1 cellular context compared by ENCODE assay signal in the genomic region with DNA sequence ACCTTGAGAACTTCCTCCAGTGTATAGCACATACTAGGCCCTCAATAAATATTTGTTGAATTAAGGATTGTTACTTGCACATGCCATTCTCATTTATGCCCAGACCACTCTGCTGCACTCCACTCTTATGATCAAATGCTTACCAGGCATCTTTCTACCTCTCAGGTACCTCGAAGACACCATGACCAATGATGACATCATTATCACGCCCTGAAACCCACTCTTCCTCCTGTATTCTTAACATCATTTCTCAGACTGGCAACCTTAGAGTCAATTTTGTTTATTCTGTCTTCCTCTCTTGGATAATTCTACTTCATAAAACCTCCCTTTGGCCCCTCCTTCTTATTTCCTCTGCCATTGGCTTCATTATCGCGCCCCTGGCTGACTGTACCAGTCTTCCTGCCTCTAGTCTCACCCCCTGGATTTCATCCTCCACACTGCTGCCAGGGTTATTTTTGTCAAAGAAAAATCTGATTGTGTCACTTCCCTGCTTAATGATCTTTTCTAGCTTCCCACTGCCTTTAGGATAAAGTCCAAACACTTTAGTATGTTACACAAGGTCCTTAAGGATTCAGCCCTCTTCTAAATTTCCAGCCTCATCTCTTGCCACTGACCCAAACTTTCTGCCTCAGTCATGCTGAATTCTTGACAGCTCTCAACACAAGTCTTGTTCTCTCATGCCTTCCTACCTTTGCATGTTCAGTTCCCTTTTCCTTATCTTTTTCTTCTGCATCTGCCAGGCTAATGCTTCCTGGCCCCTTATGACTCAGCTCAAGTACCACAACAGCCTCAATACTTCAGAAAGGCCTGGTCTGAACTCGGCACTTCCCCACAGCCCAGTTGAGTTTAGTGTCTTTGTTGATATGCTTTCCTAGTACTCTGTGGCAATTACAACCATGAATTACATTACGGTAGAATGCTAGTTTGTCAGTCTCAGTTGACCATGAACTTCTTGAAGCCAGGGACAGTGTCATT.
TF ChIP-seq lines count a peak whose summit lies in the region.

No MANE protein-coding gene starts in this region.

TF ChIP-seq in K562, 482 proteins besides CTCF, POLR2A, EP300 and RAD21 (continued from another document and continues in another):
- TF ChIP-seq, protein P1, sequence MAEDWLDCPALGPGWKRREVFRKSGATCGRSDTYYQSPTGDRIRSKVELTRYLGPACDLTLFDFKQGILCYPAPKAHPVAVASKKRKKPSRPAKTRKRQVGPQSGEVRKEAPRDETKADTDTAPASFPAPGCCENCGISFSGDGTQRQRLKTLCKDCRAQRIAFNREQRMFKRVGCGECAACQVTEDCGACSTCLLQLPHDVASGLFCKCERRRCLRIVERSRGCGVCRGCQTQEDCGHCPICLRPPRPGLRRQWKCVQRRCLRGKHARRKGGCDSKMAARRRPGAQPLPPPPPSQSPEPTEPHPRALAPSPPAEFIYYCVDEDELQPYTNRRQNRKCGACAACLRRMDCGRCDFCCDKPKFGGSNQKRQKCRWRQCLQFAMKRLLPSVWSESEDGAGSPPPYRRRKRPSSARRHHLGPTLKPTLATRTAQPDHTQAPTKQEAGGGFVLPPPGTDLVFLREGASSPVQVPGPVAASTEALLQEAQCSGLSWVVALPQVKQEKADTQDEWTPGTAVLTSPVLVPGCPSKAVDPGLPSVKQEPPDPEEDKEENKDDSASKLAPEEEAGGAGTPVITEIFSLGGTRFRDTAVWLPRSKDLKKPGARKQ (CRISPR knock-in tag; IDR thresholded peaks at IDR 0.05) = no peak
- TF ChIP-seq HOXB6 (CRISPR knock-in tag; IDR thresholded peaks at IDR 0.05; ENCODE audit: borderline replicate concordance) = no peak
- no peak for TF ChIP-seq SP2 (IDR thresholded peaks at IDR 0.05; ENCODE audit: extremely low read depth, low read depth, low read length, poor library complexity, severe bottlenecking)
- no peak for TF ChIP-seq ZNF347 (CRISPR knock-in tag; IDR thresholded peaks at IDR 0.05; ENCODE audit: low read depth)
- no peak for TF ChIP-seq MEF2D (tag; conservative IDR thresholded peaks at IDR 0.05; ENCODE audit: low read depth)
- no peak for TF ChIP-seq PHB2 (IDR thresholded peaks at IDR 0.05; ENCODE audit: low read depth)
- no peak; the same call in 1 of the 2 replicates for TF ChIP-seq CBFA2T2 (conservative IDR thresholded peaks at IDR 0.05)
- TF ChIP-seq, protein P2, sequence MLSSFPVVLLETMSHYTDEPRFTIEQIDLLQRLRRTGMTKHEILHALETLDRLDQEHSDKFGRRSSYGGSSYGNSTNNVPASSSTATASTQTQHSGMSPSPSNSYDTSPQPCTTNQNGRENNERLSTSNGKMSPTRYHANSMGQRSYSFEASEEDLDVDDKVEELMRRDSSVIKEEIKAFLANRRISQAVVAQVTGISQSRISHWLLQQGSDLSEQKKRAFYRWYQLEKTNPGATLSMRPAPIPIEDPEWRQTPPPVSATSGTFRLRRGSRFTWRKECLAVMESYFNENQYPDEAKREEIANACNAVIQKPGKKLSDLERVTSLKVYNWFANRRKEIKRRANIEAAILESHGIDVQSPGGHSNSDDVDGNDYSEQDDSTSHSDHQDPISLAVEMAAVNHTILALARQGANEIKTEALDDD (IDR thresholded peaks at IDR 0.05) = peak; percentile 91
- no peak for TF ChIP-seq TCF7 (IDR thresholded peaks at IDR 0.05; ENCODE audit: borderline replicate concordance)
- no peak for TF ChIP-seq FOXJ3 (CRISPR knock-in tag; IDR thresholded peaks at IDR 0.05)
- no peak for TF ChIP-seq EZH2 (IDR thresholded peaks at IDR 0.05; ENCODE audit: borderline replicate concordance, low read depth, low read length)
- no peak for TF ChIP-seq TCFL5 (CRISPR knock-in tag; conservative IDR thresholded peaks at IDR 0.05)
- TF ChIP-seq, protein P3, sequence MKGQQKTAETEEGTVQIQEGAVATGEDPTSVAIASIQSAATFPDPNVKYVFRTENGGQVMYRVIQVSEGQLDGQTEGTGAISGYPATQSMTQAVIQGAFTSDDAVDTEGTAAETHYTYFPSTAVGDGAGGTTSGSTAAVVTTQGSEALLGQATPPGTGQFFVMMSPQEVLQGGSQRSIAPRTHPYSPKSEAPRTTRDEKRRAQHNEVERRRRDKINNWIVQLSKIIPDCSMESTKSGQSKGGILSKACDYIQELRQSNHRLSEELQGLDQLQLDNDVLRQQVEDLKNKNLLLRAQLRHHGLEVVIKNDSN (CRISPR knock-in tag; IDR thresholded peaks at IDR 0.05) = no peak
- no peak for TF ChIP-seq ZNF57 (CRISPR knock-in tag; IDR thresholded peaks at IDR 0.05)
- 0 out of 2 replicates have a peak, but pooled peaks have one; percentile 40 for TF ChIP-seq JUN (IDR thresholded peaks at IDR 0.05; ENCODE audit: borderline replicate concordance, low read depth, low read length)
- no peak for TF ChIP-seq JUN (CRISPR knock-in tag; IDR thresholded peaks at IDR 0.05; ENCODE audit: borderline replicate concordance)
- no peak for TF ChIP-seq RFX5 (IDR thresholded peaks at IDR 0.05; ENCODE audit: low read depth, low read length)
- TF ChIP-seq MLLT1 (IDR thresholded peaks at IDR 0.05) = no peak
- no peak for TF ChIP-seq RNF219 (CRISPR knock-in tag; IDR thresholded peaks at IDR 0.05)
- TF ChIP-seq DDX20 (tag; IDR thresholded peaks at IDR 0.05; ENCODE audit: low read depth) = no peak
- TF ChIP-seq SMARCA5 (IDR thresholded peaks at IDR 0.05) = no peak
- TF ChIP-seq MTA3 (IDR thresholded peaks at IDR 0.05; ENCODE audit: borderline replicate concordance) = 0 out of 2 replicates have a peak, but pooled peaks have one; percentile 30
- TF ChIP-seq CEBPG (CRISPR knock-in tag; IDR thresholded peaks at IDR 0.05) = no peak
- TF ChIP-seq CEBPG (tag; conservative IDR thresholded peaks at IDR 0.05 in 1 of 2, IDR thresholded peaks at IDR 0.05 in 1 of 2) = no peak
- TF ChIP-seq ZBTB7A (IDR thresholded peaks at IDR 0.05; ENCODE audit: borderline replicate concordance, control insufficient read depth, low read depth, low read length) = no peak
- TF ChIP-seq CGGBP1 (CRISPR knock-in tag; IDR thresholded peaks at IDR 0.05) = no peak
- TF ChIP-seq RHOXF2B (CRISPR knock-in tag; conservative IDR thresholded peaks at IDR 0.05) = no peak
- no peak for TF ChIP-seq TSC22D4 (tag; IDR thresholded peaks at IDR 0.05)
- no peak for TF ChIP-seq EGR1 (conservative IDR thresholded peaks at IDR 0.05)
- no peak for TF ChIP-seq CCNT2 (IDR thresholded peaks at IDR 0.05; ENCODE audit: borderline replicate concordance, extremely low read depth, insufficient read length, low read depth, low read length)
- TF ChIP-seq, protein P4, sequence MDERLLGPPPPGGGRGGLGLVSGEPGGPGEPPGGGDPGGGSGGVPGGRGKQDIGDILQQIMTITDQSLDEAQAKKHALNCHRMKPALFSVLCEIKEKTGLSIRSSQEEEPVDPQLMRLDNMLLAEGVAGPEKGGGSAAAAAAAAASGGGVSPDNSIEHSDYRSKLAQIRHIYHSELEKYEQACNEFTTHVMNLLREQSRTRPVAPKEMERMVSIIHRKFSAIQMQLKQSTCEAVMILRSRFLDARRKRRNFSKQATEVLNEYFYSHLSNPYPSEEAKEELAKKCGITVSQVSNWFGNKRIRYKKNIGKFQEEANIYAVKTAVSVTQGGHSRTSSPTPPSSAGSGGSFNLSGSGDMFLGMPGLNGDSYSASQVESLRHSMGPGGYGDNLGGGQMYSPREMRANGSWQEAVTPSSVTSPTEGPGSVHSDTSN (CRISPR knock-in tag; IDR thresholded peaks at IDR 0.05; ENCODE audit: low read depth) = no peak
- TF ChIP-seq, protein P4 (tag; conservative IDR thresholded peaks at IDR 0.05; ENCODE audit: low read depth) = no peak
- 0 out of 2 replicates have a peak, but pooled peaks have one; percentile 27 for TF ChIP-seq NCOA1 (IDR thresholded peaks at IDR 0.05; ENCODE audit: low read depth)
- no peak for TF ChIP-seq CREM (IDR thresholded peaks at IDR 0.05; ENCODE audit: low read depth)
- TF ChIP-seq U2AF1 (optimal IDR thresholded peaks at IDR 0.05; ENCODE audit: low read depth, low read length) = no peak
- TF ChIP-seq MECOM (CRISPR knock-in tag; IDR thresholded peaks at IDR 0.05) = no peak
- no peak for TF ChIP-seq NONO (IDR thresholded peaks at IDR 0.05; ENCODE audit: low read depth in 2 of 2, low read length in 1 of 2)
- TF ChIP-seq ZNF143 (CRISPR knock-in tag; IDR thresholded peaks at IDR 0.05) = no peak
- TF ChIP-seq SRSF1 (IDR thresholded peaks at IDR 0.05; ENCODE audit: low read depth, low read length) = no peak
- no peak for TF ChIP-seq SNIP1 (IDR thresholded peaks at IDR 0.05; ENCODE audit: low read depth)
- TF ChIP-seq PRPF4 (IDR thresholded peaks at IDR 0.05; ENCODE audit: insufficient read depth, low read depth, low read length, poor library complexity, severe bottlenecking) = no peak
- no peak for TF ChIP-seq ZNF133 (CRISPR knock-in tag; IDR thresholded peaks at IDR 0.05)
- TF ChIP-seq E2F1 (CRISPR knock-in tag; IDR thresholded peaks at IDR 0.05) = no peak
- no peak for TF ChIP-seq NFXL1 (CRISPR knock-in tag; IDR thresholded peaks at IDR 0.05)
- TF ChIP-seq TARDBP (IDR thresholded peaks at IDR 0.05) = no peak
- TF ChIP-seq, protein P5, sequence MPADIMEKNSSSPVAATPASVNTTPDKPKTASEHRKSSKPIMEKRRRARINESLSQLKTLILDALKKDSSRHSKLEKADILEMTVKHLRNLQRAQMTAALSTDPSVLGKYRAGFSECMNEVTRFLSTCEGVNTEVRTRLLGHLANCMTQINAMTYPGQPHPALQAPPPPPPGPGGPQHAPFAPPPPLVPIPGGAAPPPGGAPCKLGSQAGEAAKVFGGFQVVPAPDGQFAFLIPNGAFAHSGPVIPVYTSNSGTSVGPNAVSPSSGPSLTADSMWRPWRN (IDR thresholded peaks at IDR 0.05; ENCODE audit: low read depth) = no peak
- TF ChIP-seq TOE1 (IDR thresholded peaks at IDR 0.05; ENCODE audit: borderline replicate concordance) = no peak
- TF ChIP-seq TOE1 (CRISPR knock-in tag; IDR thresholded peaks at IDR 0.05; ENCODE audit: borderline replicate concordance, low read depth) = no peak
- TF ChIP-seq ZNF324 (CRISPR knock-in tag; IDR thresholded peaks at IDR 0.05) = no peak
- TF ChIP-seq SOX6 (IDR thresholded peaks at IDR 0.05) = peak; percentile 33; the same call in 1 of the 2 replicates
- no peak for TF ChIP-seq PHTF2 (CRISPR knock-in tag; IDR thresholded peaks at IDR 0.05)
- no peak for TF ChIP-seq ILK (tag; IDR thresholded peaks at IDR 0.05; ENCODE audit: borderline replicate concordance, low read depth)
- TF ChIP-seq JUND (IDR thresholded peaks at IDR 0.05; ENCODE audit: borderline replicate concordance, low read depth, low read length) = peak; percentile 83
- TF ChIP-seq JUND (tag; IDR thresholded peaks at IDR 0.05; ENCODE audit: borderline replicate concordance, low read depth, low read length) = peak; percentile 85; the same call in 2 of the 3 replicates
- no peak for TF ChIP-seq SIRT6 (IDR thresholded peaks at IDR 0.05; ENCODE audit: low read depth, low read length)
- no peak for TF ChIP-seq POLR2H (tag; IDR thresholded peaks at IDR 0.05; ENCODE audit: low read depth)
- TF ChIP-seq MTF1 (CRISPR knock-in tag; IDR thresholded peaks at IDR 0.05; ENCODE audit: borderline replicate concordance) = no peak
